Comparison of ENCODE assay signal across 13 cellular contexts in the genomic region with DNA sequence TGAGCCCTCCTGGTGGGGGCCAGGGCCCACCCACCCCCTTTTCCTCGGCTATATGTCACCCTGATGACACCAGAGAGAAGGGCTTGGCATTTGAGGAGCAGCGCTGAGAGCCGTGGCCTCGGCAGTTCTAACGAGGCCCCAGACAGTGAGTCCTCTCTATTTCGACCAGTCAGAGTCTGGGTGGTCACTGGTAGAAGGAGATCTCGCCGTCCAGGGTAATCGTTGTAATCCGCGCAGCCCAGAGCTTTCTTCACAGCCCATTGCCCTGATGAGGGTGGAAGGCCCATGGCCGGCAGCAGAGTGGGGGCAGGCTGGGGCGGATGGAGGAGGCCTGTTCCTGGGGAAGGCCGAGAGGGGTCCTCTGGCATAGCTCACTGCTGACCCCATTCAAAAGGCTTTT.
"Had no signal": no experiment of that assay in that cellular context is flagged by ENCODE, and none has a peak within 500 bp of the region (broad histone marks: within the 10 kb centered on the region; RNA-seq: fewer than 3 reads in every experiment).

No MANE protein-coding gene starts in this region.

- DNase-seq: activated CD4-positive, alpha-beta memory T cell treated with anti-CD3 and anti-CD28 coated beads for 36 hours; activated CD4-positive, CD25-positive, alpha-beta regulatory T cell treated with anti-CD3 and anti-CD28 coated beads, Interleukin-2, amount 50 U/mL, for 72 hours; activated gamma-delta T cell treated with Interleukin-2 at 50 U/mL for 16 hours; activated T-cell treated with anti-CD3 and anti-CD28 coated beads, Interleukin-2, amount 50 U/mL, for 72 hours; foreskin keratinocyte; head of caudate nucleus; mesendoderm had no signal

- H3K27ac Mint-ChIP-seq: activated CD4-positive, alpha-beta memory T cell treated with anti-CD3 and anti-CD28 coated beads for 36 hours; activated T-cell treated with anti-CD3 and anti-CD28 coated beads, Interleukin-2, amount 50 U/mL, for 72 hours; neural progenitor cell; stimulated activated naive CD8-positive, alpha-beta T cell treated with anti-CD3 and anti-CD28 coated beads, Interleukin-15, Interleukin-2, amounts not matched to agents 100 ng/mL and 50 ng/mL, for 24 hours had no signal

- H3K9me3 ChIP-seq: ascending aorta, upper lobe of right lung had no signal

- H3K9me3 Mint-ChIP-seq: activated CD4-positive, alpha-beta memory T cell treated with anti-CD3 and anti-CD28 coated beads for 36 hours; activated T-cell treated with anti-CD3 and anti-CD28 coated beads, Interleukin-2, amount 50 U/mL, for 72 hours; neural progenitor cell; stimulated activated naive CD8-positive, alpha-beta T cell treated with anti-CD3 and anti-CD28 coated beads, Interleukin-15, Interleukin-2, amounts not matched to agents 100 ng/mL and 50 ng/mL, for 24 hours had no signal

- H2AFZ ChIP-seq: neural progenitor cell had no signal

- H3K4me3 Mint-ChIP-seq: activated CD4-positive, alpha-beta memory T cell treated with anti-CD3 and anti-CD28 coated beads for 36 hours; activated T-cell treated with anti-CD3 and anti-CD28 coated beads, Interleukin-2, amount 50 U/mL, for 72 hours; neural progenitor cell; stimulated activated naive CD8-positive, alpha-beta T cell treated with anti-CD3 and anti-CD28 coated beads, Interleukin-15, Interleukin-2, amounts not matched to agents 100 ng/mL and 50 ng/mL, for 24 hours had no signal

- H3K27ac ChIP-seq: ascending aorta, foreskin keratinocyte, neural progenitor cell, upper lobe of right lung had no signal

- H3K4me1 ChIP-seq: upper lobe of right lung had no signal

- H3K9ac ChIP-seq: neural progenitor cell had no signal

- H3K36me3 Mint-ChIP-seq: neural progenitor cell had no signal

- H3K4me2 ChIP-seq: neural progenitor cell had no signal

- H3K27me3 ChIP-seq: ascending aorta, foreskin keratinocyte, neural progenitor cell, upper lobe of right lung had no signal

- H3K4me3 ChIP-seq: ascending aorta, neural progenitor cell, upper lobe of right lung had no signal

- H3K27me3 Mint-ChIP-seq: activated CD4-positive, alpha-beta memory T cell treated with anti-CD3 and anti-CD28 coated beads for 36 hours; stimulated activated naive CD8-positive, alpha-beta T cell treated with anti-CD3 and anti-CD28 coated beads, Interleukin-15, Interleukin-2, amounts not matched to agents 100 ng/mL and 50 ng/mL, for 24 hours had no signal

- ATAC-seq: activated T-cell treated with anti-CD3 and anti-CD28 coated beads, Interleukin-2, amount 50 U/mL, for 72 hours; foreskin keratinocyte; left lobe of liver; sciatic nerve; upper lobe of right lung had no signal

- H3K36me3 ChIP-seq: neural progenitor cell had no signal
